ENCODE assay signal across 3 cellular contexts in the genomic region with DNA sequence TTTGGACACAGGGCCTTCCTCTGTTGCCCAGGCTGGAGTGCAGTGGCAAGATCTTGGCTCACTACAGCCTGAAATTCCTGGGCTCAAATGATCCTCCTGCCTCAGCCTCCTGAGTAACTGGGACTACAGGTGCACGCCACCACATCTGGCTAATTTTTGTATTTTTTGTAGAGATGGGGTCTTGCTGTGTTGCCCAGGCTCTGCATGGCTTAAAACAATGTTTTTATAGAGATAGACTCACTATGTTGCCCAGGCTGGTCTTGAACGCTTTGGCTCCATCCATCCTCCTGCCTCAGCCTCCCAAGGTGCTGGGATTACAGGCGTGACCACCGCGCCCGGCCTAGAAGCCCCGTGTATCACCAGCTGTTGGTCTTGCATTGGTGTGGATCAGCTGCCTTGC.
TF ChIP-seq lines count a peak whose summit lies in the region.

No MANE protein-coding gene starts in this region.

TF ChIP-seq in HEK293, 187 proteins besides CTCF, POLR2A, EP300 and RAD21:
- peak; percentile 97 for TF ChIP-seq ZNF121 (tag by site-specific recombination; IDR thresholded peaks at IDR 0.05)

TF ChIP-seq in WTC11, 78 proteins besides CTCF, POLR2A, EP300 and RAD21:
- peak; percentile 53; the same call in 1 of the 2 replicates for TF ChIP-seq ZNF121 (CRISPR knock-in tag; IDR thresholded peaks at IDR 0.05)

TF ChIP-seq in HepG2, 621 proteins besides CTCF, POLR2A, EP300 and RAD21:
- 0 out of 2 replicates have a peak, but pooled peaks have one; percentile 23 for TF ChIP-seq ZNF121 (CRISPR knock-in tag; IDR thresholded peaks at IDR 0.05)
